In genomic region chr19:18726417-18726767, GRCh38 we compare ENCODE assay signal across 27 cellular contexts.
"Had no signal": no experiment of that assay in that cellular context is flagged by ENCODE, and none has a peak within 500 bp of the region (broad histone marks: within the 10 kb centered on the region; RNA-seq: fewer than 3 reads in every experiment).

No MANE protein-coding gene starts in this region.

- H3K27me3 ChIP-seq: esophagus squamous epithelium, gastrocnemius medialis, uterus had no signal

- H3K4me1 ChIP-seq: uterus had no signal

- H3K36me3 Mint-ChIP-seq: activated CD4-positive, alpha-beta memory T cell treated with anti-CD3 and anti-CD28 coated beads for 36 hours had no signal

- H3K9me3 ChIP-seq: esophagus squamous epithelium, gastrocnemius medialis, uterus had no signal

- FAIRE-seq: keratinocyte, TTC549 had no signal

- H3K4me3 Mint-ChIP-seq: activated CD4-positive, alpha-beta memory T cell treated with anti-CD3 and anti-CD28 coated beads for 36 hours; activated CD4-positive, alpha-beta T cell treated with anti-CD3 and anti-CD28 coated beads, Interleukin-2, amount 10 ng/mL, durations not matched to agents 24 days and 14 days; mesothelial cell of epicardium; stimulated activated naive CD8-positive, alpha-beta T cell treated with anti-CD3 and anti-CD28 coated beads, Interleukin-15, Interleukin-2, amounts not matched to agents 100 ng/mL and 50 ng/mL, for 24 hours; T-helper 1 cell treated with Interleukin-12 subunit alpha and Interleukin-12 subunit beta and Interleukin-4 antibody, amounts not matched to agents 30 μg/mL and 1 μg/mL, for 36 hours; type B pancreatic cell had no signal

- ATAC-seq: activated CD4-positive, CD25-positive, alpha-beta regulatory T cell treated with anti-CD3 and anti-CD28 coated beads, Interleukin-2, amount 50 U/mL, for 24 hours; left cardiac atrium had no signal

- H3K9me3 Mint-ChIP-seq: activated CD4-positive, alpha-beta memory T cell treated with anti-CD3 and anti-CD28 coated beads for 36 hours; activated CD4-positive, alpha-beta T cell treated with anti-CD3 and anti-CD28 coated beads, Interleukin-2, amount 10 ng/mL, durations not matched to agents 24 days and 14 days; mesothelial cell of epicardium; naive B cell; stimulated activated naive CD8-positive, alpha-beta T cell treated with anti-CD3 and anti-CD28 coated beads, Interleukin-15, Interleukin-2, amounts not matched to agents 100 ng/mL and 50 ng/mL, for 24 hours; T-helper 1 cell treated with Interleukin-12 subunit alpha and Interleukin-12 subunit beta and Interleukin-4 antibody, amounts not matched to agents 30 μg/mL and 1 μg/mL, for 36 hours; type B pancreatic cell had no signal

- H3K27ac Mint-ChIP-seq: activated CD4-positive, alpha-beta memory T cell treated with anti-CD3 and anti-CD28 coated beads for 36 hours; activated CD4-positive, alpha-beta T cell treated with anti-CD3 and anti-CD28 coated beads, Interleukin-2, amount 10 ng/mL, durations not matched to agents 24 days and 14 days; stimulated activated naive CD8-positive, alpha-beta T cell treated with anti-CD3 and anti-CD28 coated beads, Interleukin-15, Interleukin-2, amounts not matched to agents 100 ng/mL and 50 ng/mL, for 24 hours; T-helper 1 cell treated with Interleukin-12 subunit alpha and Interleukin-12 subunit beta and Interleukin-4 antibody, amounts not matched to agents 30 μg/mL and 1 μg/mL, for 36 hours; type B pancreatic cell had no signal

- H3K27ac ChIP-seq: skin epidermis, VCaP had no signal

- H3K4me3 ChIP-seq: esophagus squamous epithelium, gastrocnemius medialis, skin epidermis, uterus had no signal

- H3K27me3 Mint-ChIP-seq: activated CD4-positive, alpha-beta memory T cell treated with anti-CD3 and anti-CD28 coated beads for 36 hours; activated CD4-positive, alpha-beta T cell treated with anti-CD3 and anti-CD28 coated beads, Interleukin-2, amount 10 ng/mL, durations not matched to agents 24 days and 14 days; naive B cell; stimulated activated naive CD8-positive, alpha-beta T cell treated with anti-CD3 and anti-CD28 coated beads, Interleukin-15, Interleukin-2, amounts not matched to agents 100 ng/mL and 50 ng/mL, for 24 hours; type B pancreatic cell had no signal

- DNase-seq: activated CD4-positive, alpha-beta memory T cell treated with anti-CD3 and anti-CD28 coated beads for 36 hours; activated CD4-positive, alpha-beta T cell treated with anti-CD3 and anti-CD28 coated beads, Interleukin-2, amount 10 ng/mL, durations not matched to agents 24 days and 14 days; activated CD8-positive, alpha-beta memory T cell treated with anti-CD3 and anti-CD28 coated beads, Interleukin-2, amount 50 U/mL, for 4 hours; activated gamma-delta T cell; activated naive CD4-positive, alpha-beta T cell treated with anti-CD3 and anti-CD28 coated beads, Interleukin-2, amount 50 U/mL, for 16 hours; activated T-cell treated with anti-CD3 and anti-CD28 coated beads, Interleukin-2, amount 50 U/mL, for 1 hour; amniotic stem cell; central memory CD4-positive, alpha-beta T cell; esophagus squamous epithelium; head of caudate nucleus; hippocampal formation; left cardiac atrium; naive B cell; stimulated activated CD4-positive, alpha-beta T cell treated with anti-CD3 and anti-CD28 coated beads, Interleukin-12 subunit alpha, Interleukin-12 subunit beta, amount 100 ng/mL, for 4 hours; stimulated activated CD4-positive, alpha-beta T cell treated with anti-CD3 and anti-CD28 coated beads, Interleukin-4, amount 100 ng/mL, for 1 hour; T-helper 9 cell had no signal

- H3K36me3 ChIP-seq: esophagus squamous epithelium, uterus had no signal
